In genomic region chrX:153283982-153284381, GRCh38 we compare ENCODE assay signal across 3 cellular contexts. TPM values are rescaled to one million over a fixed set of nuclear protein-coding genes. Genes with fewer than 3 reads are reported as not detected.
"Had no signal": no experiment of that assay in that cellular context is flagged by ENCODE, and none has a peak within 500 bp of the region (broad histone marks: within the 10 kb centered on the region; RNA-seq: fewer than 3 reads in every experiment).

No MANE protein-coding gene starts in this region.

RNA-seq across cellular contexts. Expression of gene PNMA6F, which starts 37.6 kb away (rescaled TPM):
- total RNA-seq: LHCN-M2, M059J, MCF 10A had no signal
